ENCODE assay signal across 9 cellular contexts in the genomic region with DNA sequence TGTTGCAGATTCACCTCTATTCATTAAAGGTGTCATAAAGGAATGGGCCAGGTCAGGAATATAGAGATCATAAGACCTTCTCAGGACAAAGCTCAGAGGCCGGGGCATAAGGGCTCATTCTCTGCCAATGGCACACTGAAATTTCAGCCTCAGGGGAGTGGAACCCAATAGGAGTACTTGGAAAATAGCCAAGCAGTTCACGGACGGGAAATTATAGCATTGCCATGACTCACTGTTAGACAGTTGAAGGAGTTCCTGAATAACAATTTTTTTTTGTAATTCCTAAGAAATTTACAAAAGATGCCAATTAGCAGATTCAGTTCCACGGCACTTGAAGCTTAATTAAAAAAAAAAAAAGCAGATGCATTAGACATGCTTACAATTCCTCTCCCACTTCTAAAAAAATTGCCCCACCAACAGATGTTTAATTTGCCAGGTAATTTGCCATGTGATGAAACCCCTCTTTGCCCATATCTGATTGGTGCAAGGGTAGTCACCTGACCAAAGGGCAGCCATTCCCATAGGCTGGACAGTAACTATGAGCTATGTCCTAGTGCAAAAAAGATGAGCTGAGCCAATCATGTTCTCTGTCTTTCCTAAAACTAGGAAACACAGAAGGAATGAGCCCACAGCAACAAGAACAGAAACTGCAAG. TPM values are rescaled to one million over a fixed set of nuclear protein-coding genes. Genes with fewer than 3 reads are reported as not detected.
A peak's percentile ranks its signal among the peaks of the same experiment; 100 is the strongest.
DNase-seq lines count a peak whose midpoint lies in the region; ATAC-seq and TF ChIP-seq lines count a peak whose summit lies in the region.
"Had no signal": no experiment of that assay in that cellular context is flagged by ENCODE, and none has a peak within 500 bp of the region (broad histone marks: within the 10 kb centered on the region; RNA-seq: fewer than 3 reads in every experiment).

No MANE protein-coding gene starts in this region.

- DNase-seq in A172 (ENCODE audit: low spot score) (peak; percentile 82), HS-27A (ENCODE audit: low read depth) (peak; percentile 68), glomerular endothelial cell (ENCODE audit: extremely low read depth, low read depth, low spot score) (peak; percentile 93), H9 (no peak), vagina (ENCODE audit: extremely low spot score in 2 of 2) (no peak)
- DNase-seq: activated CD4-positive, alpha-beta T cell treated with anti-CD3 and anti-CD28 coated beads for 4 hours had no signal

- no peak overlapping the region for H3K14ac ChIP-seq in H9 (ENCODE audit: insufficient read depth, low read length)

- no peaks in the 10 kb centered on the region for H4K20me1 ChIP-seq in H9 (ENCODE audit: control insufficient read depth, insufficient read depth, insufficient read length)

- no peaks in the 10 kb centered on the region for H3K79me1 ChIP-seq in H9 (ENCODE audit: insufficient read depth, low read depth, low read length, poor library complexity, severe bottlenecking)

- no peak overlapping the region for H3K4me3 ChIP-seq in vagina

- no peak overlapping the region for H3K56ac ChIP-seq in H9 (ENCODE audit: insufficient read length, low read depth, low read length)

- TF ChIP-seq POLR2A in vagina (IDR thresholded peaks at IDR 0.05), result no peak

- no peak overlapping the region for H2BK5ac ChIP-seq in H9 (ENCODE audit: insufficient read length, low read length)

- H3K9ac ChIP-seq in H9 (ENCODE audit: extremely low read depth, insufficient read length, low read length), result no peak overlapping the region

- H3K4me1 ChIP-seq in H9 (ENCODE audit: insufficient read depth, low read length), result no peaks in the 10 kb centered on the region
- H3K4me1 ChIP-seq in vagina, result peaks cover 11% of the 10 kb centered on the region

- H2AFZ ChIP-seq in H9 (ENCODE audit: low read length), result no peak overlapping the region

- no peak overlapping the region for H3T11ph ChIP-seq in H9 (ENCODE audit: low read length)

- intact Hi-C loops in vagina (cut with DNase I), result loop anchor here (10.0 kb wide), 1 partner anchor 136 kb away; no protein-coding TSS in a partner anchor

- no peak overlapping the region for H4K5ac ChIP-seq in H9 (ENCODE audit: insufficient read length, low read depth, low read length)

- H3K4me3 Mint-ChIP-seq in H9, result no peak overlapping the region

- H3K23me2 ChIP-seq in H9 (ENCODE audit: insufficient read length, low read depth, low read length, poor library complexity, severe bottlenecking), result no peaks in the 10 kb centered on the region

- no CpG with 5 or more reads among the region's 4 CpGs for WGBS in H9 (ENCODE audit: extremely low coverage, insufficient read length, low lambda C conversion rate)

- no peak overlapping the region for H3K23ac ChIP-seq in H9 (ENCODE audit: insufficient read length, low read depth, low read length)

- H4K91ac ChIP-seq in H9 (ENCODE audit: insufficient read length, low read depth, low read length), result no peak overlapping the region

- H2BK20ac ChIP-seq in H9 (ENCODE audit: low read depth, low read length, poor library complexity, severe bottlenecking), result no peak overlapping the region

- no peaks in the 10 kb centered on the region for H3K79me2 ChIP-seq in H9 (ENCODE audit: insufficient read depth, low read length)

- no peak overlapping the region for H2BK120ac ChIP-seq in H9 (ENCODE audit: low read depth, low read length, poor library complexity, severe bottlenecking)

- no peak overlapping the region for H2BK15ac ChIP-seq in H9 (ENCODE audit: low read depth, low read length)

- H3K4me1 Mint-ChIP-seq in H9, result peaks cover 4 to 9% of the 10 kb centered on the region in 2 experiments; a peak in 2 of 4 replicates

- H3K9me3 ChIP-seq in H9 (ENCODE audit: control insufficient read depth, low read depth, low read length), result no peaks in the 10 kb centered on the region
- H3K9me3 ChIP-seq in vagina, result no peaks in the 10 kb centered on the region

- H3K27ac ChIP-seq in H9 (ENCODE audit: insufficient read length, low read depth, low read length), result no peak overlapping the region
- no peak overlapping the region for H3K27ac ChIP-seq in vagina

- ATAC-seq in SK-N-SH treated with all-trans-retinoic acid at 6 μM for 48 hours (peak; percentile 92), HG03135 (IDR thresholded peaks at IDR 0.05; ENCODE audit: unreplicated experiment) (no peak), GM19455 (IDR thresholded peaks at IDR 0.05; ENCODE audit: unreplicated experiment) (no peak)

- no peaks in the 10 kb centered on the region for H3K36me3 ChIP-seq in vagina

- no peaks in the 10 kb centered on the region; a peak in 1 of 5 replicates for H3K9me3 Mint-ChIP-seq in H9

- no peak overlapping the region for H2AK5ac ChIP-seq in H9 (ENCODE audit: insufficient read length, low read length)

- peaks cover 5% of the 10 kb centered on the region; the same call in 1 of the 2 replicates for H3K27me3 Mint-ChIP-seq in H9 (ENCODE audit: low read depth)

- H3K18ac ChIP-seq in H9 (ENCODE audit: insufficient read length, low read depth, low read length), result no peak overlapping the region

- TF ChIP-seq CTCF in H9 (conservative IDR thresholded peaks at IDR 0.05), result no peak
- no peak for TF ChIP-seq CTCF in vagina (IDR thresholded peaks at IDR 0.05)

- H4K8ac ChIP-seq in H9 (replicated peaks; ENCODE audit: insufficient read length, low read depth, low read length), result no peak overlapping the region

- H3K27ac Mint-ChIP-seq in H9, result no peak overlapping the region

- H2BK12ac ChIP-seq in H9 (ENCODE audit: insufficient read length, low read depth, low read length), result no peak overlapping the region

- H3K27me3 ChIP-seq in H9 (ENCODE audit: insufficient read depth, low read length) (no peaks in the 10 kb centered on the region), vagina (no peaks in the 10 kb centered on the region)

- H3K4me2 ChIP-seq in H9 (ENCODE audit: insufficient read depth, insufficient read length, low read length), result no peak overlapping the region

- H3K4ac ChIP-seq in H9 (ENCODE audit: low read depth, low read length), result no peak overlapping the region

- no peaks in the 10 kb centered on the region for H3K36me3 Mint-ChIP-seq in H9 (ENCODE audit: insufficient read depth in 1 of 3, low read depth in 3 of 3)

TF ChIP-seq in SK-N-SH treated with all-trans-retinoic acid at 6 μM for 48 hours, 23 proteins besides CTCF, POLR2A, EP300 and RAD21:
- TF ChIP-seq ZFP30 (CRISPR knock-in tag; IDR thresholded peaks at IDR 0.05), result no peak
- no peak for TF ChIP-seq ZNF8 (CRISPR knock-in tag; IDR thresholded peaks at IDR 0.05)
- TF ChIP-seq, protein P1, sequence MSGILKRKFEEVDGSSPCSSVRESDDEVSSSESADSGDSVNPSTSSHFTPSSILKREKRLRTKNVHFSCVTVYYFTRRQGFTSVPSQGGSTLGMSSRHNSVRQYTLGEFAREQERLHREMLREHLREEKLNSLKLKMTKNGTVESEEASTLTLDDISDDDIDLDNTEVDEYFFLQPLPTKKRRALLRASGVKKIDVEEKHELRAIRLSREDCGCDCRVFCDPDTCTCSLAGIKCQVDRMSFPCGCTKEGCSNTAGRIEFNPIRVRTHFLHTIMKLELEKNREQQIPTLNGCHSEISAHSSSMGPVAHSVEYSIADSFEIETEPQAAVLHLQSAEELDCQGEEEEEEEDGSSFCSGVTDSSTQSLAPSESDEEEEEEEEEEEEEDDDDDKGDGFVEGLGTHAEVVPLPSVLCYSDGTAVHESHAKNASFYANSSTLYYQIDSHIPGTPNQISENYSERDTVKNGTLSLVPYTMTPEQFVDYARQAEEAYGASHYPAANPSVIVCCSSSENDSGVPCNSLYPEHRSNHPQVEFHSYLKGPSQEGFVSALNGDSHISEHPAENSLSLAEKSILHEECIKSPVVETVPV (CRISPR knock-in tag; IDR thresholded peaks at IDR 0.05), result no peak
- TF ChIP-seq SNAI2 (CRISPR knock-in tag; IDR thresholded peaks at IDR 0.05), result no peak

RNA-seq across cellular contexts. Expression of gene PTCD2, which starts 58.6 kb away (rescaled TPM):
- total RNA-seq in A172 (2014; rRNA removed; shearing (Covaris generic)), result 17.3 and 21.2 TPM in 2 replicates
- total RNA-seq in glomerular endothelial cell (7.4 and 9.3 TPM in 2 replicates), H9 (2021) (12.7 and 12.9 TPM in 2 replicates), vagina (6.9 TPM)

RNA-seq across cellular contexts. Expression of gene MRPS27, which starts 58.7 kb away (rescaled TPM):
- total RNA-seq in A172 (2014; rRNA removed; shearing (Covaris generic)), result 84.1 and 94.9 TPM in 2 replicates
- 45.9 and 58.5 TPM in 2 replicates for total RNA-seq in glomerular endothelial cell
- total RNA-seq in H9 (2021), result 78.1 and 83.3 TPM in 2 replicates
- 44.9 TPM for total RNA-seq in vagina

Comparison
In these comparisons a context has a peak if more than half of its experiments do, and no peak if none do; other contexts are left out.
1. DNase-seq: peak in A172 (single experiment), HS-27A (single experiment) and glomerular endothelial cell (single experiment); none in H9 (single experiment) and vagina (0 of 2).